ENCODE assay signal across 23 cellular contexts in the genomic region with DNA sequence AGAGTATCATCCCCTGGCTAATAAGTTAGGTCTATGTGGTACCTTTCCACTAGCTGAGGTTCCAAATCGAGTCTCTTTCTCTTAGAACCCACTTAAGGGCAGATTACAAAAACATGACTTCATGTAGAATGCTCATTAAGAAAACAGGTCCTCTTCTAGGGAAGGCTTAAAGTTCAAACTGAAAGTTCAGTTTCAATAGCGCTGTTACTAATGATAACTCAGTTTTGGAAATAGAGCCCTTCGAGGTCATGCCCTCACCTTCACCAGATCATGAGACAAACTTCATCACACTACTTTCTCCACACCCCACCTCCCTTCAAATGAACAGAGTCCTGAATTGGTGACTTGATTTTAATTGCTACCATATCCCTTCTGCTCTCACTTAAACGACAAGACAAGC. TPM values are rescaled to one million over a fixed set of nuclear protein-coding genes. Genes with fewer than 3 reads are reported as not detected.
"Had no signal": no experiment of that assay in that cellular context is flagged by ENCODE, and none has a peak within 500 bp of the region (broad histone marks: within the 10 kb centered on the region; RNA-seq: fewer than 3 reads in every experiment).

No MANE protein-coding gene starts in this region.

- H3K36me3 Mint-ChIP-seq: activated naive CD8-positive, alpha-beta T cell treated with anti-CD3 and anti-CD28 coated beads, Interleukin-2, amount 10 ng/mL, durations not matched to agents 7 days and 5 days had no signal

- H3K9me3 Mint-ChIP-seq: activated CD4-positive, alpha-beta T cell treated with anti-CD3 and anti-CD28 coated beads, Interleukin-2, amount 10 ng/mL, durations not matched to agents 7 days and 5 days; T-helper 1 cell treated with Interleukin-12 subunit alpha and Interleukin-12 subunit beta and Interleukin-4 antibody, amounts not matched to agents 30 μg/mL and 1 μg/mL, for 36 hours had no signal

- H3K36me3 ChIP-seq: adrenal gland had no signal

- FAIRE-seq: colon had no signal

- ATAC-seq: activated T-cell treated with anti-CD3 and anti-CD28 coated beads, Interleukin-2, amount 50 U/mL, for 72 hours; PC-3 had no signal

- H3K4me3 ChIP-seq: adrenal gland had no signal

- H3K4me3 Mint-ChIP-seq: activated B cell treated with CpG ODN at 0.5 μM for 24 hours; activated CD4-positive, alpha-beta memory T cell treated with anti-CD3 and anti-CD28 coated beads, Interleukin-2, amount 10 ng/mL, durations not matched to agents 7 days and 5 days; activated CD4-positive, alpha-beta T cell treated with anti-CD3 and anti-CD28 coated beads, Interleukin-2, amount 10 ng/mL, durations not matched to agents 7 days and 5 days; activated naive CD8-positive, alpha-beta T cell treated with anti-CD3 and anti-CD28 coated beads, Interleukin-2, amount 10 ng/mL, durations not matched to agents 7 days and 5 days; activated T-cell treated with anti-CD3 and anti-CD28 coated beads, Interleukin-2, amount 50 U/mL, for 72 hours; T-helper 1 cell treated with Interleukin-12 subunit alpha and Interleukin-12 subunit beta and Interleukin-4 antibody, amounts not matched to agents 30 μg/mL and 1 μg/mL, for 36 hours had no signal

- H3K9me3 ChIP-seq: adrenal gland had no signal

- H3K27ac ChIP-seq: adrenal gland had no signal

- H3K4me1 Mint-ChIP-seq: activated B cell treated with CpG ODN at 0.5 μM for 24 hours; activated CD4-positive, alpha-beta memory T cell treated with anti-CD3 and anti-CD28 coated beads, Interleukin-2, amount 10 ng/mL, durations not matched to agents 7 days and 5 days; activated CD4-positive, alpha-beta T cell treated with anti-CD3 and anti-CD28 coated beads, Interleukin-2, amount 10 ng/mL, durations not matched to agents 7 days and 5 days; activated naive CD8-positive, alpha-beta T cell treated with anti-CD3 and anti-CD28 coated beads, Interleukin-2, amount 10 ng/mL, durations not matched to agents 7 days and 5 days had no signal

- H3K27ac Mint-ChIP-seq: activated B cell treated with CpG ODN at 0.5 μM for 24 hours; activated CD4-positive, alpha-beta memory T cell treated with anti-CD3 and anti-CD28 coated beads, Interleukin-2, amount 10 ng/mL, durations not matched to agents 7 days and 5 days; activated CD4-positive, alpha-beta T cell treated with anti-CD3 and anti-CD28 coated beads, Interleukin-2, amount 10 ng/mL, durations not matched to agents 7 days and 5 days; activated naive CD8-positive, alpha-beta T cell treated with anti-CD3 and anti-CD28 coated beads, Interleukin-2, amount 10 ng/mL, durations not matched to agents 7 days and 5 days; activated T-cell treated with anti-CD3 and anti-CD28 coated beads, Interleukin-2, amount 50 U/mL, for 72 hours; T-helper 1 cell treated with Interleukin-12 subunit alpha and Interleukin-12 subunit beta and Interleukin-4 antibody, amounts not matched to agents 30 μg/mL and 1 μg/mL, for 36 hours had no signal

- H3K4me1 ChIP-seq: adrenal gland had no signal

- DNase-seq: activated B cell treated with CpG ODN at 0.5 μM for 24 hours; activated CD4-positive, alpha-beta memory T cell treated with anti-CD3 and anti-CD28 coated beads, Interleukin-2, amount 10 ng/mL, durations not matched to agents 7 days and 5 days; activated CD4-positive, alpha-beta T cell treated with anti-CD3 and anti-CD28 coated beads for 1 hour; activated CD4-positive, alpha-beta T cell treated with anti-CD3 and anti-CD28 coated beads, Interleukin-2, amount 10 ng/mL, durations not matched to agents 7 days and 5 days; activated CD8-positive, alpha-beta memory T cell treated with anti-CD3 and anti-CD28 coated beads, Interleukin-2, amount 50 U/mL, for 4 hours; activated naive CD4-positive, alpha-beta T cell treated with anti-CD3 and anti-CD28 coated beads, Interleukin-2, amount 50 U/mL, for 16 hours; activated naive CD8-positive, alpha-beta T cell treated with anti-CD3 and anti-CD28 coated beads, Interleukin-2, amount 10 ng/mL, durations not matched to agents 7 days and 5 days; activated T-cell treated with anti-CD3 and anti-CD28 coated beads, Interleukin-2, amount 50 U/mL, for 72 hours; adrenal gland; anterior cingulate cortex; cerebellar nuclear complex; NCI-H1048; NCI-H146; NCI-H187 treated with DMSO at 0.1 percent for 48 hours; NCI-H2081 treated with DMSO at 0.1 percent for 48 hours; NCI-H446; NCI-H524; PC-3; SHP77 treated with DMSO at 0.1 percent for 48 hours; T-helper 9 cell had no signal

- H3K27me3 Mint-ChIP-seq: activated B cell treated with CpG ODN at 0.5 μM for 24 hours; activated CD4-positive, alpha-beta memory T cell treated with anti-CD3 and anti-CD28 coated beads, Interleukin-2, amount 10 ng/mL, durations not matched to agents 7 days and 5 days; activated CD4-positive, alpha-beta T cell treated with anti-CD3 and anti-CD28 coated beads, Interleukin-2, amount 10 ng/mL, durations not matched to agents 7 days and 5 days; activated naive CD8-positive, alpha-beta T cell treated with anti-CD3 and anti-CD28 coated beads, Interleukin-2, amount 10 ng/mL, durations not matched to agents 7 days and 5 days had no signal

- H3K27me3 ChIP-seq: adrenal gland had no signal

RNA-seq across cellular contexts. Expression of gene HGF, which starts 26.2 kb away (rescaled TPM):
- total RNA-seq: activated B cell treated with CpG ODN at 0.5 μM for 24 hours; activated CD4-positive, alpha-beta memory T cell treated with anti-CD3 and anti-CD28 coated beads, Interleukin-2, amount 10 ng/mL, durations not matched to agents 7 days and 5 days; activated CD4-positive, alpha-beta T cell treated with anti-CD3 and anti-CD28 coated beads, Interleukin-2, amount 10 ng/mL, durations not matched to agents 7 days and 5 days; activated CD8-positive, alpha-beta memory T cell treated with anti-CD3 and anti-CD28 coated beads for 36 hours; activated naive CD8-positive, alpha-beta T cell treated with anti-CD3 and anti-CD28 coated beads, Interleukin-2, amount 10 ng/mL, durations not matched to agents 7 days and 5 days; activated T-cell treated with anti-CD3 and anti-CD28 coated beads, Interleukin-2, amount 50 U/mL, for 72 hours had no signal
